22 cellular contexts compared by ENCODE assay signal in genomic region chr1:32470431-32470830, GRCh38. TPM values are rescaled to one million over a fixed set of nuclear protein-coding genes. Genes with fewer than 3 reads are reported as not detected.
A peak's percentile ranks its signal among the peaks of the same experiment; 100 is the strongest.
DNase-seq lines count a peak whose midpoint lies in the region; ATAC-seq and TF ChIP-seq lines count a peak whose summit lies in the region.
"Had no signal": no experiment of that assay in that cellular context is flagged by ENCODE, and none has a peak within 500 bp of the region (broad histone marks: within the 10 kb centered on the region; RNA-seq: fewer than 3 reads in every experiment).

No MANE protein-coding gene starts in this region.

- DNase-seq in D341Med (ENCODE audit: low spot score) (peak; percentile 49), NCI-H82 (lab: John Stamatoyannopoulos, UW) (peak; percentile 83), globus pallidus (ENCODE audit: low spot score) (peak; percentile 29), sciatic nerve (ENCODE audit: low spot score) (peak; percentile 25), MM.1S (no peak), AG20443 (ENCODE audit: low spot score) (no peak)
- no peak for DNase-seq in central memory CD4-positive, alpha-beta T cell
- DNase-seq: Caco-2, HFFc6, NCI-H1048, NCI-H1436, NCI-H1930, NCI-H2171, NCI-H446, NCI-H526 treated with DMSO at 0.1 percent for 48 hours, OCI-M1, SW 1271 had no signal

- ATAC-seq in sciatic nerve: no peak

- no peak overlapping the region for H3K4me2 ChIP-seq in MM.1S (ENCODE audit: low read depth, low read length)

- H3K9ac ChIP-seq in MM.1S (ENCODE audit: low read length): no peak overlapping the region

- no peak for TF ChIP-seq CTCF in MM.1S (IDR thresholded peaks at IDR 0.05; ENCODE audit: low read length)

- no peaks in the 10 kb centered on the region for H4K20me1 ChIP-seq in MM.1S (ENCODE audit: insufficient read depth, low read length)

- no peaks in the 10 kb centered on the region for H3K4me1 ChIP-seq in MM.1S (ENCODE audit: low read length)
- H3K4me1 ChIP-seq: Caco-2 had no signal

- H3F3A ChIP-seq in MM.1S (ENCODE audit: insufficient read depth, low read length): no peaks in the 10 kb centered on the region

- no peak overlapping the region for H3K4me3 ChIP-seq in MM.1S (ENCODE audit: low read length)

- no peak overlapping the region for H3K27ac ChIP-seq in MM.1S (ENCODE audit: low read length)
- H3K27ac ChIP-seq: HL-60 had no signal

- H2AFZ ChIP-seq in MM.1S (ENCODE audit: low read length): no peak overlapping the region

- H3K9me3 ChIP-seq in MM.1S (replicated peaks; ENCODE audit: insufficient read depth, low read length): no peaks in the 10 kb centered on the region
- H3K9me3 ChIP-seq: Caco-2 had no signal

- H3K36me3 ChIP-seq in MM.1S (replicated peaks; ENCODE audit: insufficient read depth, low read length): no peaks in the 10 kb centered on the region

- intact Hi-C loops in sciatic nerve (cut with DNase I): no loop called here

- peaks cover 14% of the 10 kb centered on the region for H3K27me3 ChIP-seq in MM.1S (replicated peaks; ENCODE audit: insufficient read depth, low read length)

- H3K79me2 ChIP-seq in MM.1S (ENCODE audit: low read length): no peaks in the 10 kb centered on the region

- no peaks in the 10 kb centered on the region for H3K9me2 ChIP-seq in MM.1S (replicated peaks; ENCODE audit: insufficient read depth, low read length)

RNA-seq across cellular contexts. Expression of gene ZBTB8B, which starts 5.6 kb away (rescaled TPM):
- 0.04 TPM for total RNA-seq in sciatic nerve
- total RNA-seq: Caco-2; CD4-positive, CD25-positive, alpha-beta regulatory T cell; HFFc6; HT1080; MCF 10A; Right ventricle myocardium superior had no signal

Comparison
In these comparisons a context has a peak if more than half of its experiments do, and no peak if none do; other contexts are left out.
1. DNase-seq: peak in D341Med (single experiment), NCI-H82 (single experiment), globus pallidus (single experiment) and sciatic nerve (single experiment); none in MM.1S (single experiment), central memory CD4-positive, alpha-beta T cell (single experiment) and AG20443 (single experiment).